Comparison of ENCODE assay signal across 26 cellular contexts in the genomic region with DNA sequence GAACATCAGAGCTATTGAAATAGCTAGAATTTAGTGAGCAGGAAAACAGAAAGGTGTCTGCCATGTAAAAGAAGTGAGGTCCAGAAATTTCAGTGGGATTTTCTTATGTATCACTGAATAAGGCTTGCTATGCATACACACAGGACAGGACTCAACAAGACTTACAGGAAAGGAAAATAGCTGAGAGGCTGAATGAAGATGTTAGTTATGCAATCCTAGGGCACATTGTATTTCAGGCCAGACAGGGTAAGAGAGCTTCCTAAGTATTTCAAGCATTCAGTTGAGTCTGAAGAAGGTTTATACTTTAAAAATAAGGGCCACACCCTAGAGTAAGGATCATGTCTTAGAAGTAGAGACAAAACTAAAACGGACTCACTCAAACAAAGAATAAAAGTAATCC.
"Had no signal": no experiment of that assay in that cellular context is flagged by ENCODE, and none has a peak within 500 bp of the region (broad histone marks: within the 10 kb centered on the region; RNA-seq: fewer than 3 reads in every experiment).

No MANE protein-coding gene starts in this region.

- H3K27me3 Mint-ChIP-seq: dendritic cell treated with granulocyte-macrophage colony-stimulating factor and Interleukin-4, amounts not matched to agents 40 ng/mL and 50 ng/mL, for 4 days; effector memory CD8-positive, alpha-beta T cell; naive thymus-derived CD8-positive, alpha-beta T cell; stimulated activated memory B cell treated with anti-CD40 and anti-IgM and Interleukin-4, amounts not matched to agents 10 μg/mL and 1 μg/mL and 100 μg/mL, for 72 hours; stimulated activated naive CD8-positive, alpha-beta T cell treated with anti-CD3 and anti-CD28 coated beads, Interleukin-15, Interleukin-2, amounts not matched to agents 100 ng/mL and 50 ng/mL, for 24 hours had no signal

- H3K4me3 ChIP-seq: esophagus squamous epithelium, hepatocyte, lung, mucosa of descending colon, psoas muscle, right lobe of liver, spleen, tibial artery, upper lobe of right lung, vagina had no signal

- H3K36me3 Mint-ChIP-seq: naive thymus-derived CD8-positive, alpha-beta T cell; stimulated activated memory B cell treated with anti-CD40 and anti-IgM and Interleukin-4, amounts not matched to agents 10 μg/mL and 1 μg/mL and 100 μg/mL, for 72 hours had no signal

- H3K4me1 Mint-ChIP-seq: naive thymus-derived CD8-positive, alpha-beta T cell; stimulated activated memory B cell treated with anti-CD40 and anti-IgM and Interleukin-4, amounts not matched to agents 10 μg/mL and 1 μg/mL and 100 μg/mL, for 72 hours had no signal

- ATAC-seq: effector memory CD8-positive, alpha-beta T cell; left cardiac atrium; left ventricle myocardium superior; mucosa of descending colon; naive thymus-derived CD8-positive, alpha-beta T cell; psoas muscle; right lobe of liver; stimulated activated memory B cell treated with anti-CD40 and anti-IgM and Interleukin-4, amounts not matched to agents 10 μg/mL and 1 μg/mL and 100 μg/mL, for 72 hours; upper lobe of right lung had no signal

- DNase-seq: effector memory CD8-positive, alpha-beta T cell; esophagus squamous epithelium; foreskin melanocyte; head of caudate nucleus; kidney; left cardiac atrium; left ventricle myocardium superior; mucosa of descending colon; naive thymus-derived CD8-positive, alpha-beta T cell; psoas muscle; retina; right lobe of liver; spleen; stimulated activated CD4-positive, alpha-beta T cell treated with anti-CD3 and anti-CD28 coated beads, Interleukin-15, amount 100 ng/mL, for 24 hours; stimulated activated CD4-positive, alpha-beta T cell treated with anti-CD3 and anti-CD28 coated beads, Interleukin-1b, Interleukin-23, amount 100 ng/mL, for 48 hours; stimulated activated CD4-positive, alpha-beta T cell treated with anti-CD3 and anti-CD28 coated beads, Interleukin-4, amount 100 ng/mL, for 24 hours; tibial artery; upper lobe of right lung had no signal

- H3K4me3 Mint-ChIP-seq: dendritic cell treated with granulocyte-macrophage colony-stimulating factor and Interleukin-4, amounts not matched to agents 40 ng/mL and 50 ng/mL, for 4 days; effector memory CD8-positive, alpha-beta T cell; naive thymus-derived CD8-positive, alpha-beta T cell; stimulated activated memory B cell treated with anti-CD40 and anti-IgM and Interleukin-4, amounts not matched to agents 10 μg/mL and 1 μg/mL and 100 μg/mL, for 72 hours; stimulated activated naive CD8-positive, alpha-beta T cell treated with anti-CD3 and anti-CD28 coated beads, Interleukin-15, Interleukin-2, amounts not matched to agents 100 ng/mL and 50 ng/mL, for 24 hours had no signal

- H3K27me3 ChIP-seq: esophagus squamous epithelium, hepatocyte, neutrophil, right lobe of liver, spleen, tibial artery, upper lobe of right lung, vagina had no signal

- H3K27ac Mint-ChIP-seq: dendritic cell treated with granulocyte-macrophage colony-stimulating factor and Interleukin-4, amounts not matched to agents 40 ng/mL and 50 ng/mL, for 4 days; effector memory CD8-positive, alpha-beta T cell; naive thymus-derived CD8-positive, alpha-beta T cell; stimulated activated memory B cell treated with anti-CD40 and anti-IgM and Interleukin-4, amounts not matched to agents 10 μg/mL and 1 μg/mL and 100 μg/mL, for 72 hours; stimulated activated naive CD8-positive, alpha-beta T cell treated with anti-CD3 and anti-CD28 coated beads, Interleukin-15, Interleukin-2, amounts not matched to agents 100 ng/mL and 50 ng/mL, for 24 hours had no signal

- FAIRE-seq: colon, kidney had no signal

- H3K36me3 ChIP-seq: esophagus squamous epithelium, neutrophil, right lobe of liver, spleen, tibial artery, upper lobe of right lung, vagina had no signal
